Comparison of ENCODE assay signal across 8 cellular contexts in genomic region chr17:58516644-58517377, GRCh38. TPM values are rescaled to one million over a fixed set of nuclear protein-coding genes. Genes with fewer than 3 reads are reported as not detected.
DNase-seq lines count a peak whose midpoint lies in the region; ATAC-seq and TF ChIP-seq lines count a peak whose summit lies in the region.

No MANE protein-coding gene starts in this region.

- H3K9me3 ChIP-seq in Caco-2, result no peaks in the 10 kb centered on the region
- no peaks in the 10 kb centered on the region for H3K9me3 ChIP-seq in Peyer's patch

- 0 out of 2 replicates have a peak, but pooled peaks cover 16% of the 10 kb centered on the region for H3K4me1 ChIP-seq in Caco-2
- peaks cover 0 to 40% (median 8%) of the 10 kb centered on the region in 4 donors for H3K4me1 ChIP-seq in Peyer's patch

- H3K27ac ChIP-seq in Peyer's patch (peak overlapping the region; percentile 88 to 98 (median 94)), epithelial cell of prostate (peak overlapping the region; percentile 93)

- no TSS peak for BruUV-seq in Caco-2 (replicated peaks; lab: Mats Ljungman, UMichigan)

- H3K27ac Mint-ChIP-seq in Caco-2 (ENCODE audit: unreplicated experiment) (peak overlapping the region; percentile 95), osteocyte (ENCODE audit: unreplicated experiment) (peak overlapping the region; percentile 99)

- CTCF ChIA-PET in Caco-2 (lab: Charles Lee), result interaction anchor here (1.6 kb wide), 1 partner anchor 18 kb away, joined by 3 read pairs; no protein-coding TSS in a partner anchor

- ATAC-seq in HG03354 (IDR thresholded peaks at IDR 0.05; ENCODE audit: poor library complexity, severe bottlenecking, unreplicated experiment), result no peak

- H3K27me3 Mint-ChIP-seq in Caco-2 (ENCODE audit: insufficient read depth, unreplicated experiment), result no peaks in the 10 kb centered on the region
- H3K27me3 Mint-ChIP-seq in osteocyte (ENCODE audit: unreplicated experiment), result no peaks in the 10 kb centered on the region

- H3K36me3 ChIP-seq in Caco-2 (ENCODE audit: control insufficient read depth, insufficient read depth, low read length) (no peaks in the 10 kb centered on the region), Peyer's patch (peaks cover 0 to 12% (median 0%) of the 10 kb centered on the region in 3 donors)

- intact Hi-C loops in Caco-2 (cut with micrococcal nuclease; ENCODE audit: unreplicated experiment), result loop anchor here (5.0 to 10.0 kb wide), 2 partner anchors 590 to 708 kb away; partner anchors contain the start of genes GDPD1 and TRIM37

- POLR2A ChIA-PET in Caco-2 (lab: Charles Lee), result interaction anchor here (2.9 kb wide), 1 partner anchor 115 kb away, joined by 41 read pairs; no protein-coding TSS in a partner anchor

- H3K9me3 Mint-ChIP-seq in Caco-2 (ENCODE audit: unreplicated experiment) (no peaks in the 10 kb centered on the region), osteocyte (ENCODE audit: unreplicated experiment) (no peaks in the 10 kb centered on the region)

- H3K4me3 Mint-ChIP-seq in Caco-2 (ENCODE audit: unreplicated experiment), result peak overlapping the region; percentile 96
- H3K4me3 Mint-ChIP-seq in osteocyte (ENCODE audit: unreplicated experiment), result peak overlapping the region; percentile 97

- H3K27me3 ChIP-seq in Caco-2 (replicated peaks; ENCODE audit: control insufficient read depth, insufficient read depth, low read length) (no peaks in the 10 kb centered on the region), Peyer's patch (no peaks in the 10 kb centered on the region)

- TF ChIP-seq CTCF in Caco-2 (IDR thresholded peaks at IDR 0.05; ENCODE audit: insufficient read depth in 1 of 2, low read depth in 1 of 2, low read length in 1 of 2, severe bottlenecking in 1 of 2, unreplicated experiment in 1 of 2), result no peak
- no peak for TF ChIP-seq CTCF in Peyer's patch (IDR thresholded peaks at IDR 0.05)
- no peak for TF ChIP-seq CTCF in osteocyte (IDR thresholded peaks at IDR 0.05)

- H3K36me3 Mint-ChIP-seq in Caco-2 (ENCODE audit: insufficient read depth, unreplicated experiment) (peaks cover 30% of the 10 kb centered on the region), osteocyte (ENCODE audit: unreplicated experiment) (peaks cover 3% of the 10 kb centered on the region)

- TF ChIP-seq POLR2A in Peyer's patch (IDR thresholded peaks at IDR 0.05), result peak; percentile 69 to 81

- H3K4me1 Mint-ChIP-seq in Caco-2 (ENCODE audit: low read depth, unreplicated experiment) (peaks cover 29% of the 10 kb centered on the region), osteocyte (ENCODE audit: unreplicated experiment) (peaks cover 40% of the 10 kb centered on the region)

- DNase-seq in Caco-2 (peak; percentile 37 to 61), Peyer's patch (peak in 2 of 3 donors; percentile 82 to 85), epithelial cell of prostate (ENCODE audit: low read depth, low spot score) (no peak), osteocyte (ENCODE audit: extremely low spot score, unreplicated experiment) (no peak), NCI-H1092 treated with DMSO at 0.1 percent for 48 hours (lab: John Stamatoyannopoulos, UW) (no peak), NCI-H1417 (lab: John Stamatoyannopoulos, UW) (no peak), foreskin melanocyte (no peak)

- H3K4me3 ChIP-seq in Caco-2 (ENCODE audit: low read depth, low read length), result peak overlapping the region; percentile 62
- peak overlapping the region; percentile 60 to 73 (median 66) for H3K4me3 ChIP-seq in Peyer's patch

RNA-seq across cellular contexts. Expression of gene MTMR4, which starts 2.4 kb away (rescaled TPM):
- total RNA-seq in Caco-2 (2022) (62.6 and 73.6 TPM in 2 replicates), Peyer's patch (100 to 1,000 TPM in 2 of 4 donors, 10 to 100 TPM in 2; 46.2 to 129 (median 105) TPM), osteocyte (47.3 and 47.4 TPM in 2 replicates)

RNA-seq across cellular contexts. Expression of gene HSF5, which starts 28.6 kb away (rescaled TPM):
- total RNA-seq in Caco-2 (2022) (0.98 and 1.1 TPM in 2 replicates), Peyer's patch (under 1 TPM in 2 of 4 donors, not detected in 2; 0.28 to 0.83 TPM), osteocyte (not detected in 2 replicates)

Comparison
In these comparisons a context has a peak if more than half of its experiments do, and no peak if none do; other contexts are left out.
1. DNase-seq: peak in Caco-2 (2 of 2) and Peyer's patch (2 of 3); none in epithelial cell of prostate (single experiment), osteocyte (single experiment), NCI-H1092 treated with DMSO at 0.1 percent for 48 hours (single experiment), NCI-H1417 (0 of 3) and foreskin melanocyte (single experiment).